ENCODE assay signal across 8 cellular contexts in the genomic region with DNA sequence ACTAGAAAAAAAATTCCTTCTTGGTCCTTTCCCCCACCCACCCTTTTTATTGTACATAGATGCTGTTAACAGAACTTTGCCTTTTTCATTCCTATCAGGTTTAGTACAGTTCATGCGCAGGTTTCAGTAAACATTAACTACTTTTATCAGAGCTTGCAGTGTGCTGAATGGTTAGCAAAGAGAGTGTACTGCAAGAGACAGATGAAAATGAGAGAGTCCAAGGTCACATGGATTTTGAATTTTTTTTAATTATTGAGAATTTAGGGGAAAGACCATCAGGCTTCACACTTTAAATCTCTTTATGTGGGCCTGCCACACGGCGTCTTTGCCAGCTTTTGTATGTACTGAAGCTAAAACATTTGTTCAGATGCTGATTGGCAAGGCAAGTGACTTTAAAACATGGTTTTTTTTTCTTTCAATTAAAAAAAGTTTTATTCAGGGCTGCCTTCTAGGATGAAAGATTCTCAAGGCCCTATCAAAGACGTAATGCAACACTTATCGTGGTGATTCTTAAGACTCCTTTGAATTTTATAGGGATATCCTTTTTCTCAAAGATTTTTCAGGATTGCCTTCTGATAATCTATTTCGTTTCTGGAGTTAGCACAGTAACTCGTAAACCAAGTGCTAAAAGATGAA. TPM values are rescaled to one million over a fixed set of nuclear protein-coding genes. Genes with fewer than 3 reads are reported as not detected.
A peak's percentile ranks its signal among the peaks of the same experiment; 100 is the strongest.
DNase-seq lines count a peak whose midpoint lies in the region; ATAC-seq and TF ChIP-seq lines count a peak whose summit lies in the region.

No MANE protein-coding gene starts in this region.

- peaks cover 67% of the 10 kb centered on the region for H3K4me1 Mint-ChIP-seq in CD14-positive monocyte
- H3K4me1 Mint-ChIP-seq in IgD-negative memory B cell, result peaks cover 52 to 63% (median 59%) of the 10 kb centered on the region in 3 donors
- peaks cover 64% of the 10 kb centered on the region for H3K4me1 Mint-ChIP-seq in chondrocyte (ENCODE audit: low read depth)
- H3K4me1 Mint-ChIP-seq in natural killer cell treated with Interleukin-12 subunit alpha and Interleukin-12 subunit beta and Interleukin-15 and Interleukin-18, amount 100 ng/mL, for 72 hours (ENCODE audit: low read depth in 2 of 2), result peaks cover 51 to 58% of the 10 kb centered on the region in 2 donors

- peak overlapping the region; percentile 85 to 94 (median 89) for H3K27ac Mint-ChIP-seq in CD14-positive monocyte
- H3K27ac Mint-ChIP-seq in IgD-negative memory B cell, result peak overlapping the region; percentile 55 to 98 (median 94)
- peak overlapping the region; percentile 97 for H3K27ac Mint-ChIP-seq in chondrocyte (ENCODE audit: unreplicated experiment)
- H3K27ac Mint-ChIP-seq in natural killer cell treated with Interleukin-12 subunit alpha and Interleukin-12 subunit beta and Interleukin-15 and Interleukin-18, amount 100 ng/mL, for 72 hours, result peak overlapping the region; percentile 56 to 82

- no peak for ATAC-seq in natural killer cell treated with Interleukin-12 subunit alpha and Interleukin-12 subunit beta and Interleukin-15 and Interleukin-18, amount 100 ng/mL, for 72 hours
- ATAC-seq in GM18870 (IDR thresholded peaks at IDR 0.05; ENCODE audit: unreplicated experiment) (no peak), GM21367 (IDR thresholded peaks at IDR 0.05; ENCODE audit: unreplicated experiment) (no peak), GM19455 (IDR thresholded peaks at IDR 0.05; ENCODE audit: unreplicated experiment) (no peak)

- intact Hi-C loops in CD14-positive monocyte (cut with micrococcal nuclease), result loop anchor here (5.0 kb wide), 2 partner anchors 33 to 47 kb away; a partner anchor contains a TSS

- TF ChIP-seq CTCF in CD14-positive monocyte (IDR thresholded peaks at IDR 0.05), result no peak
- TF ChIP-seq CTCF in chondrocyte (IDR thresholded peaks at IDR 0.05), result no peak

- H3K36me3 Mint-ChIP-seq in CD14-positive monocyte (peaks cover 3 to 6% of the 10 kb centered on the region in 2 donors), IgD-negative memory B cell (no peaks in the 10 kb centered on the region), chondrocyte (ENCODE audit: low read depth) (no peaks in the 10 kb centered on the region)
- no peaks in the 10 kb centered on the region for H3K36me3 Mint-ChIP-seq in natural killer cell treated with Interleukin-12 subunit alpha and Interleukin-12 subunit beta and Interleukin-15 and Interleukin-18, amount 100 ng/mL, for 72 hours

- H3K9me3 Mint-ChIP-seq in CD14-positive monocyte (no peaks in the 10 kb centered on the region), IgD-negative memory B cell (no peaks in the 10 kb centered on the region), chondrocyte (ENCODE audit: low read depth) (no peaks in the 10 kb centered on the region)
- H3K9me3 Mint-ChIP-seq in natural killer cell treated with Interleukin-12 subunit alpha and Interleukin-12 subunit beta and Interleukin-15 and Interleukin-18, amount 100 ng/mL, for 72 hours, result no peaks in the 10 kb centered on the region

- H3K4me3 Mint-ChIP-seq in CD14-positive monocyte (peak overlapping the region in 1 of 2 donors; percentile 74), IgD-negative memory B cell (peak overlapping the region; percentile 75 to 94 (median 90)), chondrocyte (ENCODE audit: unreplicated experiment) (peak overlapping the region; percentile 73)
- peak overlapping the region; percentile 81 for H3K4me3 Mint-ChIP-seq in natural killer cell treated with Interleukin-12 subunit alpha and Interleukin-12 subunit beta and Interleukin-15 and Interleukin-18, amount 100 ng/mL, for 72 hours

- no peak for DNase-seq in CD14-positive monocyte (ENCODE audit: low spot score)
- DNase-seq in chondrocyte (ENCODE audit: low spot score), result no peak
- no peak for DNase-seq in natural killer cell treated with Interleukin-12 subunit alpha and Interleukin-12 subunit beta and Interleukin-15 and Interleukin-18, amount 100 ng/mL, for 72 hours (ENCODE audit: low spot score)
- no peak for DNase-seq in NCI-H2081 treated with DMSO at 0.1 percent for 48 hours (lab: John Stamatoyannopoulos, UW)

- no peaks in the 10 kb centered on the region for H3K27me3 Mint-ChIP-seq in CD14-positive monocyte (ENCODE audit: low read depth in 3 of 3)
- no peaks in the 10 kb centered on the region for H3K27me3 Mint-ChIP-seq in IgD-negative memory B cell
- H3K27me3 Mint-ChIP-seq in chondrocyte (ENCODE audit: low read depth), result no peaks in the 10 kb centered on the region
- H3K27me3 Mint-ChIP-seq in natural killer cell treated with Interleukin-12 subunit alpha and Interleukin-12 subunit beta and Interleukin-15 and Interleukin-18, amount 100 ng/mL, for 72 hours, result no peaks in the 10 kb centered on the region

RNA-seq across cellular contexts. Expression of a gene that starts 32.2 kb away (rescaled TPM):
- polyA plus RNA-seq in CD14-positive monocyte, result 1 to 10 TPM; 2.1 to 5.6 TPM
- 6.1 TPM for polyA plus RNA-seq in IgD-negative memory B cell
- 25.7 to 29.5 TPM (median 28.4 TPM) in 3 replicates for total RNA-seq in chondrocyte
- 10 to 100 TPM; 20.6 to 27.5 TPM for total RNA-seq in natural killer cell treated with Interleukin-12 subunit alpha and Interleukin-12 subunit beta and Interleukin-15 and Interleukin-18, amount 100 ng/mL, for 72 hours
